ENCODE assay signal across 9 cellular contexts in the genomic region with DNA sequence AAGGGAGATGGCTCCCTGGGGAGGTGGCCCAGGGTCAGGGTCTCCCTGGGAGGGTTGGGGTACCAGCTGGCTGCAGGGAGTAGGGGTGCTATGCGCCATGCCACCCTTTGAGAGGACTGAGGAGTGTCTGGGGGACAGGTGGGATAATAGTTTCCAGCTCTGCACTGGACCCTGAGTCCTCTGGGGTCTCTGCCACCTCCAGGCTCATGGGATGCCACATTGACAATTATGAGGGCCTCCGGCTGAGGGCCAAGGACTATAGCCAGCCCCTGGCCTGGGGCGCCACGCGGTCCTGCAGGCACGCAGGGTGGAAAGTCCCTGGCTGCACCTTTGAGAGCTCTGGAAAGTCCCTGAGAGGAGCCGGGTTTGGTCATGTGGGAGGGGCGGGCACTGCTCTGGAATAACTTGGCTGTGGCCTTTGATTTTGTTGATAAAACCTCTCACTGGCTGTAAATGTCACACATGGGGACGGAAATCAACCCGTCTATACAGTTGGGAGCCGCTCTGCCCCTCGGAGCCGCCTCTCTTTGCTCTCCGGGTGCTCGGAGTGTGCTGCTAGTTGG. TPM values are rescaled to one million over a fixed set of nuclear protein-coding genes. Genes with fewer than 3 reads are reported as not detected.
DNase-seq lines count a peak whose midpoint lies in the region; ATAC-seq, FAIRE-seq and TF ChIP-seq lines count a peak whose summit lies in the region.
"Had no signal": no experiment of that assay in that cellular context is flagged by ENCODE, and none has a peak within 500 bp of the region (broad histone marks: within the 10 kb centered on the region; RNA-seq: fewer than 3 reads in every experiment).

No MANE protein-coding gene starts in this region.

- no peaks in the 10 kb centered on the region for H3K36me3 ChIP-seq in pancreas

- peak overlapping the region; percentile 99 for H3K27ac ChIP-seq in epithelial cell of prostate
- peak overlapping the region; percentile 67 to 94 (median 82) for H3K27ac ChIP-seq in pancreas

- H3K4me3 ChIP-seq in pancreas = peak overlapping the region in 1 of 4 donors; percentile 7

- TF ChIP-seq CTCF in pancreas (IDR thresholded peaks at IDR 0.05) (no peak), type B pancreatic cell (conservative IDR thresholded peaks at IDR 0.05) (no peak), endothelial cell (IDR thresholded peaks at IDR 0.05; ENCODE audit: unreplicated experiment) (no peak)

- H3K27me3 Mint-ChIP-seq in activated CD8-positive, alpha-beta T cell treated with anti-CD3 and anti-CD28 coated beads, Interleukin-2, amount 10 ng/mL, durations not matched to agents 7 days and 5 days (ENCODE audit: low read depth) = no peaks in the 10 kb centered on the region
- H3K27me3 Mint-ChIP-seq in type B pancreatic cell (no peaks in the 10 kb centered on the region), endothelial cell (ENCODE audit: unreplicated experiment) (peaks cover 6% of the 10 kb centered on the region)

- CTCF ChIA-PET in activated CD8-positive, alpha-beta T cell treated with anti-CD3 and anti-CD28 coated beads, Interleukin-2, amount 10 ng/mL, durations not matched to agents 7 days and 5 days (lab: Charles Lee) = interaction anchor here (0.9 to 3.1 kb wide), 8 partner anchors 9 to 302 kb away, joined by 3 to 14 read pairs (median 4); partner anchors contain the start of genes AJM1 and TRAF2

- H3K4me1 ChIP-seq in pancreas = peaks cover 16 to 36% (median 24%) of the 10 kb centered on the region in 3 donors

- peak; percentile 61 for DNase-seq in activated CD8-positive, alpha-beta T cell treated with anti-CD3 and anti-CD28 coated beads, Interleukin-2, amount 10 ng/mL, durations not matched to agents 7 days and 5 days
- DNase-seq in epithelial cell of prostate (ENCODE audit: low read depth, low spot score) = peak; percentile 69
- DNase-seq in pancreas = peak; percentile 80 to 93 (median 85)
- DNase-seq in type B pancreatic cell (ENCODE audit: extremely low spot score, unreplicated experiment) = no peak
- no peak for DNase-seq in MV-4-11 (lab: John Stamatoyannopoulos, UW)
- no peak for DNase-seq in endothelial cell (ENCODE audit: low spot score)

- H3K9me3 ChIP-seq in pancreas = no peaks in the 10 kb centered on the region

- H3K4me3 Mint-ChIP-seq in activated CD8-positive, alpha-beta T cell treated with anti-CD3 and anti-CD28 coated beads, Interleukin-2, amount 10 ng/mL, durations not matched to agents 7 days and 5 days = peak overlapping the region; percentile 36
- no peak overlapping the region for H3K4me3 Mint-ChIP-seq in type B pancreatic cell
- no peak overlapping the region for H3K4me3 Mint-ChIP-seq in endothelial cell (ENCODE audit: unreplicated experiment)

- H3K9me3 Mint-ChIP-seq in activated CD8-positive, alpha-beta T cell treated with anti-CD3 and anti-CD28 coated beads, Interleukin-2, amount 10 ng/mL, durations not matched to agents 7 days and 5 days (ENCODE audit: insufficient read depth) = no peaks in the 10 kb centered on the region
- no peaks in the 10 kb centered on the region for H3K9me3 Mint-ChIP-seq in type B pancreatic cell
- no peaks in the 10 kb centered on the region for H3K9me3 Mint-ChIP-seq in endothelial cell (ENCODE audit: unreplicated experiment)

- POLR2A ChIA-PET in activated CD8-positive, alpha-beta T cell treated with anti-CD3 and anti-CD28 coated beads, Interleukin-2, amount 10 ng/mL, durations not matched to agents 7 days and 5 days (lab: Charles Lee) = interaction anchor here (0.9 to 3.2 kb wide), 13 partner anchors 11 to 716 kb away, joined by 3 to 28 read pairs (median 5); partner anchors contain the start of genes EHMT1, PAXX, RABL6 and TRAF2

- peak; percentile 69 for ATAC-seq in GM18909 (IDR thresholded peaks at IDR 0.05; ENCODE audit: poor library complexity, unreplicated experiment)
- ATAC-seq in HG03354 (IDR thresholded peaks at IDR 0.05; ENCODE audit: poor library complexity, severe bottlenecking, unreplicated experiment) = peak; percentile 71
- peak; percentile 74 for ATAC-seq in activated CD8-positive, alpha-beta T cell treated with anti-CD3 and anti-CD28 coated beads, Interleukin-2, amount 10 ng/mL, durations not matched to agents 7 days and 5 days
- ATAC-seq in pancreas = peak; percentile 85 to 92 (median 89)

- peak overlapping the region; percentile 83 for H3K27ac Mint-ChIP-seq in activated CD8-positive, alpha-beta T cell treated with anti-CD3 and anti-CD28 coated beads, Interleukin-2, amount 10 ng/mL, durations not matched to agents 7 days and 5 days
- H3K27ac Mint-ChIP-seq in type B pancreatic cell (peak overlapping the region; percentile 73), endothelial cell (ENCODE audit: unreplicated experiment) (no peak overlapping the region)

- FAIRE-seq in pancreas (lab: Jason Lieb, UNC) = no peak

- peaks cover 32% of the 10 kb centered on the region for H3K4me1 Mint-ChIP-seq in activated CD8-positive, alpha-beta T cell treated with anti-CD3 and anti-CD28 coated beads, Interleukin-2, amount 10 ng/mL, durations not matched to agents 7 days and 5 days (ENCODE audit: low read depth)
- H3K4me1 Mint-ChIP-seq in type B pancreatic cell (ENCODE audit: unreplicated experiment) = no peaks in the 10 kb centered on the region
- H3K4me1 Mint-ChIP-seq in endothelial cell (ENCODE audit: unreplicated experiment) = peaks cover 3% of the 10 kb centered on the region

- no peaks in the 10 kb centered on the region for H3K27me3 ChIP-seq in pancreas

- intact Hi-C loops in pancreas (cut with DNase I) = no loop called here

- peaks cover 52% of the 10 kb centered on the region for H3K36me3 Mint-ChIP-seq in activated CD8-positive, alpha-beta T cell treated with anti-CD3 and anti-CD28 coated beads, Interleukin-2, amount 10 ng/mL, durations not matched to agents 7 days and 5 days (ENCODE audit: low read depth)
- H3K36me3 Mint-ChIP-seq in type B pancreatic cell = peaks cover 11% of the 10 kb centered on the region
- peaks cover 28% of the 10 kb centered on the region for H3K36me3 Mint-ChIP-seq in endothelial cell (ENCODE audit: low read depth, unreplicated experiment)

- 8 to 11% methylated on average over 15 of the region's 15 CpGs for WGBS in pancreas, 2 donors

RNA-seq across cellular contexts. Expression of gene TRAF2, which starts 16.0 kb away (rescaled TPM):
- 10 to 100 TPM; 48.5 to 57.2 TPM for total RNA-seq in activated CD8-positive, alpha-beta T cell treated with anti-CD3 and anti-CD28 coated beads, Interleukin-2, amount 10 ng/mL, durations not matched to agents 7 days and 5 days
- 10 to 100 TPM in 1 of 6 donors, 1 to 10 TPM in 5; 4.8 to 13.4 (median 6.9) TPM for total RNA-seq in pancreas
- 10 to 100 TPM; 14.4 TPM for polyA plus RNA-seq in pancreas
- total RNA-seq in type B pancreatic cell (ENCODE audit: low replicate concordance) = 19.4 and 22.3 TPM in 2 replicates
- total RNA-seq in endothelial cell (ENCODE audit: unreplicated experiment) = 21.7 TPM

RNA-seq across cellular contexts. Expression of gene EDF1, which starts 36.2 kb away (rescaled TPM):
- total RNA-seq in activated CD8-positive, alpha-beta T cell treated with anti-CD3 and anti-CD28 coated beads, Interleukin-2, amount 10 ng/mL, durations not matched to agents 7 days and 5 days = 100 to 1,000 TPM; 279 to 310 TPM
- total RNA-seq in pancreas (100 to 1,000 TPM; 230 to 422 (median 268) TPM), type B pancreatic cell (ENCODE audit: low replicate concordance) (324 and 342 TPM in 2 replicates), endothelial cell (ENCODE audit: unreplicated experiment) (286 TPM)
- polyA plus RNA-seq in pancreas = 100 to 1,000 TPM; 443 to 612 TPM

RNA-seq across cellular contexts. Expression of gene FBXW5, which starts 42.2 kb away (rescaled TPM):
- 100 to 1,000 TPM; 103 to 104 TPM for total RNA-seq in activated CD8-positive, alpha-beta T cell treated with anti-CD3 and anti-CD28 coated beads, Interleukin-2, amount 10 ng/mL, durations not matched to agents 7 days and 5 days
- total RNA-seq in pancreas (10 to 100 TPM; 56.2 to 80.2 (median 60.4) TPM), type B pancreatic cell (ENCODE audit: low replicate concordance) (82.8 and 110 TPM in 2 replicates), endothelial cell (ENCODE audit: unreplicated experiment) (100.0 TPM)
- polyA plus RNA-seq in pancreas = 100 to 1,000 TPM; 112 to 117 TPM

RNA-seq across cellular contexts. Expression of gene C8G, which starts 42.7 kb away (rescaled TPM):
- total RNA-seq in activated CD8-positive, alpha-beta T cell treated with anti-CD3 and anti-CD28 coated beads, Interleukin-2, amount 10 ng/mL, durations not matched to agents 7 days and 5 days = 1 to 10 TPM; 1.4 to 1.5 TPM
- total RNA-seq in pancreas (1 to 10 TPM in 1 of 6 donors, under 1 TPM in 4, not detected in 1; 0.24 to 1.2 (median 0.43) TPM), type B pancreatic cell (ENCODE audit: low replicate concordance) (2.8 and 4.1 TPM in 2 replicates), endothelial cell (ENCODE audit: unreplicated experiment) (1.1 TPM)
- polyA plus RNA-seq in pancreas = 1 to 10 TPM in 1 of 2 donors, under 1 TPM in 1; 0.84 to 5.0 TPM
- total RNA-seq: glomerular endothelial cell had no signal

RNA-seq across cellular contexts. Expression of gene LCN12, which starts 49.7 kb away (rescaled TPM):
- 1 to 10 TPM; 1.0 to 1.7 TPM for total RNA-seq in activated CD8-positive, alpha-beta T cell treated with anti-CD3 and anti-CD28 coated beads, Interleukin-2, amount 10 ng/mL, durations not matched to agents 7 days and 5 days
- total RNA-seq in pancreas (1 to 10 TPM in 5 of 6 donors, under 1 TPM in 1; 0.57 to 7.6 (median 3.0) TPM), type B pancreatic cell (ENCODE audit: low replicate concordance) (7.9 and 8.3 TPM in 2 replicates), endothelial cell (ENCODE audit: unreplicated experiment) (1.5 TPM)
- polyA plus RNA-seq in pancreas = 10 to 100 TPM in 1 of 2 donors, 1 to 10 TPM in 1; 9.0 to 16.5 TPM
- total RNA-seq: glomerular endothelial cell had no signal

Comparison
In these comparisons a context has a peak if more than half of its experiments do, and no peak if none do; other contexts are left out.
1. DNase-seq: peak in activated CD8-positive, alpha-beta T cell treated with anti-CD3 and anti-CD28 coated beads, Interleukin-2, amount 10 ng/mL, durations not matched to agents 7 days and 5 days (single experiment), epithelial cell of prostate (single experiment) and pancreas (6 of 6); none in type B pancreatic cell (single experiment), MV-4-11 (single experiment) and endothelial cell (single experiment).
2. Peak in every context shown above with its lines, with median percentiles within 50 percentile points of each other: ATAC-seq.